In the genomic region with DNA sequence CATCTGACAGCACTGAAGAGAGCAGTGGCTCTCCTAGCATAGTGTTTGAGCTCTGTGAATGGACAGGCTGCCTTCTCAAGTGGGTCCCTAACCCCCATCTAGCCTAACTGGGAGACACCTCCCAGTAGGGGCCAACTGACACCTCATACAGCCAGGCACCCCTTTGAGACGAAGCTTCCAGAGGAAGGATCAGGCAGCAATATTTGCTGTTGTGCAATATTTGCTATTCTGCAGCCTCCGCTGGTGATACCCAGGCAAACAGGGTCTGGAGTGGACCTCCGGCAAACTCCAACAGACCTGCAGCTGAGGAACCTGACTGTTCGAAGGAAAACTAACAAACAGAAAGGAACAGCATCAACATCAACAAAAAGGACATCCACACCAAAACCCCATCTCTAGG, we compare ENCODE assay signal across 14 cellular contexts. TPM values are rescaled to one million over a fixed set of nuclear protein-coding genes. Genes with fewer than 3 reads are reported as not detected.
"Had no signal": no experiment of that assay in that cellular context is flagged by ENCODE, and none has a peak within 500 bp of the region (broad histone marks: within the 10 kb centered on the region; RNA-seq: fewer than 3 reads in every experiment).

No MANE protein-coding gene starts in this region.

RNA-seq across cellular contexts. Expression of a gene that starts 44.0 kb away (rescaled TPM):
- total RNA-seq: stomach, subcutaneous adipose tissue, suprapubic skin, temporal lobe, thoracic aorta, thyroid gland, tibial nerve, transverse colon, upper lobe of left lung, upper lobe of right lung, ureter, urinary bladder, uterus, vagina had no signal
- polyA plus RNA-seq: stomach, urinary bladder had no signal
